In the genomic region with DNA sequence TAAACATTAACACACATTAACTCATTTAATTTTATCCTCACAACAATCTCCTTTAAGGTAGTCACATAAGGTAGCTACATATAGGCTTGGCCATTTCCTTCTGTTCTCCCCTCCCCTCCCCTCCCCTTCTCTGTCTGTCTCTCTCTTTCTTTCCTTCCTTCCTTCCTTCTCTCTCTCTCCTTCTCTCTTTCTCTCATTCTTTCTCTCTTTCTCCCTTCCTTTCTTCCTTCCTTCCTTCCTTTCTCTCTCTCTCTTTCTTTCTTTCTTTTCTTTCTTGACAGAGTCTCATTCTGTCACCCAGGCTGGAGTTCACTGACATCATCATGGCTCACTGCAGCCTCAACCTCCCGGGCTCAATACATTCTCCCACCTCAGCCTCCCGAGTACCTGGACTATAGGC, we compare ENCODE assay signal across 14 cellular contexts.
"Had no signal": no experiment of that assay in that cellular context is flagged by ENCODE, and none has a peak within 500 bp of the region (broad histone marks: within the 10 kb centered on the region; RNA-seq: fewer than 3 reads in every experiment).

No MANE protein-coding gene starts in this region.

- H3K9me3 ChIP-seq: prostate gland, thyroid gland, uterus had no signal

- H3K27ac Mint-ChIP-seq: activated naive CD4-positive, alpha-beta T cell treated with anti-CD3 and anti-CD28 coated beads, Interleukin-2, amount 50 U/mL, for 24 hours; neural progenitor cell had no signal

- ATAC-seq: naive thymus-derived CD4-positive, alpha-beta T cell had no signal

- H3K4me1 ChIP-seq: neural progenitor cell, prostate gland, thyroid gland, uterus had no signal

- H3K4me3 Mint-ChIP-seq: activated naive CD4-positive, alpha-beta T cell treated with anti-CD3 and anti-CD28 coated beads, Interleukin-2, amount 50 U/mL, for 24 hours; naive thymus-derived CD4-positive, alpha-beta T cell; neural progenitor cell had no signal

- H2AFZ ChIP-seq: neural progenitor cell had no signal

- H3K4me1 Mint-ChIP-seq: neural progenitor cell had no signal

- H3K9ac ChIP-seq: neural progenitor cell had no signal

- H3K4me2 ChIP-seq: neural progenitor cell had no signal

- H3K27ac ChIP-seq: ascending aorta, neural progenitor cell, prostate gland, thyroid gland, uterus had no signal

- H3K9me3 Mint-ChIP-seq: activated naive CD4-positive, alpha-beta T cell treated with anti-CD3 and anti-CD28 coated beads, Interleukin-2, amount 50 U/mL, for 24 hours had no signal

- H3K27me3 ChIP-seq: ascending aorta, neural progenitor cell, thyroid gland, uterus had no signal

- H3K36me3 ChIP-seq: ascending aorta, neural progenitor cell, prostate gland, thyroid gland, uterus had no signal

- H3K4me3 ChIP-seq: ascending aorta, coronary artery, neural progenitor cell, prostate gland, thyroid gland, uterus had no signal

- DNase-seq: activated gamma-delta T cell; mesendoderm; naive thymus-derived CD4-positive, alpha-beta T cell; right cardiac atrium; stimulated activated CD4-positive, alpha-beta T cell treated with anti-CD3 and anti-CD28 coated beads, Interleukin-4, amount 100 ng/mL, for 4 hours; stimulated activated naive CD4-positive, alpha-beta T cell treated with Interleukin-2 at 50 U/mL for 16 hours; T1000; thyroid gland; uterus had no signal

- H3K27me3 Mint-ChIP-seq: activated naive CD4-positive, alpha-beta T cell treated with anti-CD3 and anti-CD28 coated beads, Interleukin-2, amount 50 U/mL, for 24 hours had no signal
